1 cellular context compared by ENCODE assay signal in the genomic region with DNA sequence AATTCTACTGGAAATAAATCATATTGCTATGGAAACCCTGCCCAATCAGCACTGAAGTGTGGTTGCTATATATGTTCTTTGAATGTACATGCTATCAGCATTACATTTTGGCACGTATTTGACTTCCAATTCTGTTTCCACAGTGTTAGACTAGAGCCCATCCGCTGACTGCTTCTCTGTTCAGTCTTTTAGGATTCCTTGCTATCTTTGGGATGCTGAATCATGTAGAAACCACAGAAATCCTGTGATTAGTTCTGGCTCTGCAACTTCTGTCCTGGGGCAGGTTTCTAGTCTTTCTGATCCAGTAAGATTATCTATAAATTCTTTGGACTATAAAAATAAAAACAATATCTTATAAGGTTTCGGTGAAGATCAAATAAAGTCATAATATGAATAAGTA.
TF ChIP-seq lines count a peak whose summit lies in the region.

No MANE protein-coding gene starts in this region.

TF ChIP-seq in GM23338, 12 proteins besides CTCF, POLR2A, EP300 and RAD21:
- TF ChIP-seq, protein P1, sequence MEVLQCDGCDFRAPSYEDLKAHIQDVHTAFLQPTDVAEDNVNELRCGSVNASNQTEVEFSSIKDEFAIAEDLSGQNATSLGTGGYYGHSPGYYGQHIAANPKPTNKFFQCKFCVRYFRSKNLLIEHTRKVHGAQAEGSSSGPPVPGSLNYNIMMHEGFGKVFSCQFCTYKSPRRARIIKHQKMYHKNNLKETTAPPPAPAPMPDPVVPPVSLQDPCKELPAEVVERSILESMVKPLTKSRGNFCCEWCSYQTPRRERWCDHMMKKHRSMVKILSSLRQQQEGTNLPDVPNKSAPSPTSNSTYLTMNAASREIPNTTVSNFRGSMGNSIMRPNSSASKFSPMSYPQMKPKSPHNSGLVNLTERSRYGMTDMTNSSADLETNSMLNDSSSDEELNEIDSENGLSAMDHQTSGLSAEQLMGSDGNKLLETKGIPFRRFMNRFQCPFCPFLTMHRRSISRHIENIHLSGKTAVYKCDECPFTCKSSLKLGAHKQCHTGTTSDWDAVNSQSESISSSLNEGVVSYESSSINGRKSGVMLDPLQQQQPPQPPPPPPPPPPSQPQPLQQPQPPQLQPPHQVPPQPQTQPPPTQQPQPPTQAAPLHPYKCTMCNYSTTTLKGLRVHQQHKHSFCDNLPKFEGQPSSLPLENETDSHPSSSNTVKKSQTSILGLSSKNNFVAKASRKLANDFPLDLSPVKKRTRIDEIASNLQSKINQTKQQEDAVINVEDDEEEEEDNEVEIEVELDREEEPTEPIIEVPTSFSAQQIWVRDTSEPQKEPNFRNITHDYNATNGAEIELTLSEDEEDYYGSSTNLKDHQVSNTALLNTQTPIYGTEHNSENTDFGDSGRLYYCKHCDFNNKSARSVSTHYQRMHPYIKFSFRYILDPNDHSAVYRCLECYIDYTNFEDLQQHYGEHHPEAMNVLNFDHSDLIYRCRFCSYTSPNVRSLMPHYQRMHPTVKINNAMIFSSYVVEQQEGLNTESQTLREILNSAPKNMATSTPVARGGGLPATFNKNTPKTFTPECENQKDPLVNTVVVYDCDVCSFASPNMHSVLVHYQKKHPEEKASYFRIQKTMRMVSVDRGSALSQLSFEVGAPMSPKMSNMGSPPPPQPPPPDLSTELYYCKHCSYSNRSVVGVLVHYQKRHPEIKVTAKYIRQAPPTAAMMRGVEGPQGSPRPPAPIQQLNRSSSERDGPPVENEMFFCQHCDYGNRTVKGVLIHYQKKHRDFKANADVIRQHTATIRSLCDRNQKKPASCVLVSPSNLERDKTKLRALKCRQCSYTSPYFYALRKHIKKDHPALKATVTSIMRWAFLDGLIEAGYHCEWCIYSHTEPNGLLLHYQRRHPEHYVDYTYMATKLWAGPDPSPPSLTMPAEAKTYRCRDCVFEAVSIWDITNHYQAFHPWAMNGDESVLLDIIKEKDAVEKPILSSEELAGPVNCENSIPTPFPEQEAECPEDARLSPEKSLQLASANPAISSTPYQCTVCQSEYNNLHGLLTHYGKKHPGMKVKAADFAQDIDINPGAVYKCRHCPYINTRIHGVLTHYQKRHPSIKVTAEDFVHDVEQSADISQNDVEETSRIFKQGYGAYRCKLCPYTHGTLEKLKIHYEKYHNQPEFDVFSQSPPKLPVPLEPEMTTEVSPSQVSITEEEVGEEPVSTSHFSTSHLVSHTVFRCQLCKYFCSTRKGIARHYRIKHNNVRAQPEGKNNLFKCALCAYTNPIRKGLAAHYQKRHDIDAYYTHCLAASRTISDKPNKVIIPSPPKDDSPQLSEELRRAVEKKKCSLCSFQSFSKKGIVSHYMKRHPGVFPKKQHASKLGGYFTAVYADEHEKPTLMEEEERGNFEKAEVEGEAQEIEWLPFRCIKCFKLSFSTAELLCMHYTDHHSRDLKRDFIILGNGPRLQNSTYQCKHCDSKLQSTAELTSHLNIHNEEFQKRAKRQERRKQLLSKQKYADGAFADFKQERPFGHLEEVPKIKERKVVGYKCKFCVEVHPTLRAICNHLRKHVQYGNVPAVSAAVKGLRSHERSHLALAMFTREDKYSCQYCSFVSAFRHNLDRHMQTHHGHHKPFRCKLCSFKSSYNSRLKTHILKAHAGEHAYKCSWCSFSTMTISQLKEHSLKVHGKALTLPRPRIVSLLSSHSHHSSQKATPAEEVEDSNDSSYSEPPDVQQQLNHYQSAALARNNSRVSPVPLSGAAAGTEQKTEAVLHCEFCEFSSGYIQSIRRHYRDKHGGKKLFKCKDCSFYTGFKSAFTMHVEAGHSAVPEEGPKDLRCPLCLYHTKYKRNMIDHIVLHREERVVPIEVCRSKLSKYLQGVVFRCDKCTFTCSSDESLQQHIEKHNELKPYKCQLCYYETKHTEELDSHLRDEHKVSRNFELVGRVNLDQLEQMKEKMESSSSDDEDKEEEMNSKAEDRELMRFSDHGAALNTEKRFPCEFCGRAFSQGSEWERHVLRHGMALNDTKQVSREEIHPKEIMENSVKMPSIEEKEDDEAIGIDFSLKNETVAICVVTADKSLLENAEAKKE (CRISPR knock-in tag; IDR thresholded peaks at IDR 0.05), result no peak
- no peak for TF ChIP-seq CREB1 (CRISPR knock-in tag; IDR thresholded peaks at IDR 0.05; ENCODE audit: low read depth)
- TF ChIP-seq, protein P2, sequence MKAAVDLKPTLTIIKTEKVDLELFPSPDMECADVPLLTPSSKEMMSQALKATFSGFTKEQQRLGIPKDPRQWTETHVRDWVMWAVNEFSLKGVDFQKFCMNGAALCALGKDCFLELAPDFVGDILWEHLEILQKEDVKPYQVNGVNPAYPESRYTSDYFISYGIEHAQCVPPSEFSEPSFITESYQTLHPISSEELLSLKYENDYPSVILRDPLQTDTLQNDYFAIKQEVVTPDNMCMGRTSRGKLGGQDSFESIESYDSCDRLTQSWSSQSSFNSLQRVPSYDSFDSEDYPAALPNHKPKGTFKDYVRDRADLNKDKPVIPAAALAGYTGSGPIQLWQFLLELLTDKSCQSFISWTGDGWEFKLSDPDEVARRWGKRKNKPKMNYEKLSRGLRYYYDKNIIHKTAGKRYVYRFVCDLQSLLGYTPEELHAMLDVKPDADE (IDR thresholded peaks at IDR 0.05), result no peak
- TF ChIP-seq, protein P3, sequence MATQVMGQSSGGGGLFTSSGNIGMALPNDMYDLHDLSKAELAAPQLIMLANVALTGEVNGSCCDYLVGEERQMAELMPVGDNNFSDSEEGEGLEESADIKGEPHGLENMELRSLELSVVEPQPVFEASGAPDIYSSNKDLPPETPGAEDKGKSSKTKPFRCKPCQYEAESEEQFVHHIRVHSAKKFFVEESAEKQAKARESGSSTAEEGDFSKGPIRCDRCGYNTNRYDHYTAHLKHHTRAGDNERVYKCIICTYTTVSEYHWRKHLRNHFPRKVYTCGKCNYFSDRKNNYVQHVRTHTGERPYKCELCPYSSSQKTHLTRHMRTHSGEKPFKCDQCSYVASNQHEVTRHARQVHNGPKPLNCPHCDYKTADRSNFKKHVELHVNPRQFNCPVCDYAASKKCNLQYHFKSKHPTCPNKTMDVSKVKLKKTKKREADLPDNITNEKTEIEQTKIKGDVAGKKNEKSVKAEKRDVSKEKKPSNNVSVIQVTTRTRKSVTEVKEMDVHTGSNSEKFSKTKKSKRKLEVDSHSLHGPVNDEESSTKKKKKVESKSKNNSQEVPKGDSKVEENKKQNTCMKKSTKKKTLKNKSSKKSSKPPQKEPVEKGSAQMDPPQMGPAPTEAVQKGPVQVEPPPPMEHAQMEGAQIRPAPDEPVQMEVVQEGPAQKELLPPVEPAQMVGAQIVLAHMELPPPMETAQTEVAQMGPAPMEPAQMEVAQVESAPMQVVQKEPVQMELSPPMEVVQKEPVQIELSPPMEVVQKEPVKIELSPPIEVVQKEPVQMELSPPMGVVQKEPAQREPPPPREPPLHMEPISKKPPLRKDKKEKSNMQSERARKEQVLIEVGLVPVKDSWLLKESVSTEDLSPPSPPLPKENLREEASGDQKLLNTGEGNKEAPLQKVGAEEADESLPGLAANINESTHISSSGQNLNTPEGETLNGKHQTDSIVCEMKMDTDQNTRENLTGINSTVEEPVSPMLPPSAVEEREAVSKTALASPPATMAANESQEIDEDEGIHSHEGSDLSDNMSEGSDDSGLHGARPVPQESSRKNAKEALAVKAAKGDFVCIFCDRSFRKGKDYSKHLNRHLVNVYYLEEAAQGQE (IDR thresholded peaks at IDR 0.05; ENCODE audit: unreplicated experiment), result no peak
TF ChIP-seq in GM23338: peak in this region for 0.
